In genomic region chr9:138147556-138147955, GRCh38 we compare ENCODE assay signal across 8 cellular contexts.
DNase-seq lines count a peak whose midpoint lies in the region; ATAC-seq, FAIRE-seq and TF ChIP-seq lines count a peak whose summit lies in the region.
"Not testable (repeated sequence)": the region's sequence is repeated elsewhere in the genome, so short reads cannot be mapped to it uniquely, and the experiment has no call there.

No MANE protein-coding gene starts in this region.

- not testable (repeated sequence) for H3K4me1 Mint-ChIP-seq in CD8-positive, alpha-beta T cell (ENCODE audit: low read depth); activated CD4-positive, alpha-beta T cell treated with anti-CD3 and anti-CD28 coated beads, Interleukin-2, amount 10 ng/mL, durations not matched to agents 24 days and 14 days; nephron progenitor cell

- H3K27ac Mint-ChIP-seq in CD8-positive, alpha-beta T cell; activated CD4-positive, alpha-beta T cell treated with anti-CD3 and anti-CD28 coated beads, Interleukin-2, amount 10 ng/mL, durations not matched to agents 24 days and 14 days; nephron progenitor cell: not testable (repeated sequence)

- TF ChIP-seq CTCF in CD8-positive, alpha-beta T cell (IDR thresholded peaks at IDR 0.05) = peak; percentile 19
- TF ChIP-seq CTCF in HEK293 (tag by site-specific recombination; IDR thresholded peaks at IDR 0.05) = peak; percentile 57
- TF ChIP-seq CTCF in bronchial epithelial cell (IDR thresholded peaks at IDR 0.05; ENCODE audit: insufficient read depth, low read length, severe bottlenecking) = peak; percentile 25
- TF ChIP-seq CTCF in nephron progenitor cell (IDR thresholded peaks at IDR 0.05) = peak; percentile 37

- not testable (repeated sequence) for H3K27me3 Mint-ChIP-seq in CD8-positive, alpha-beta T cell (ENCODE audit: low read depth); activated CD4-positive, alpha-beta T cell treated with anti-CD3 and anti-CD28 coated beads, Interleukin-2, amount 10 ng/mL, durations not matched to agents 24 days and 14 days
- H3K27me3 Mint-ChIP-seq in nephron progenitor cell (ENCODE audit: low read depth, poor library complexity) = peaks cover 22% of the 10 kb centered on the region

- H3K4me3 Mint-ChIP-seq in CD8-positive, alpha-beta T cell; activated CD4-positive, alpha-beta T cell treated with anti-CD3 and anti-CD28 coated beads, Interleukin-2, amount 10 ng/mL, durations not matched to agents 24 days and 14 days; nephron progenitor cell: not testable (repeated sequence)

- ATAC-seq in CD8-positive, alpha-beta T cell; left cardiac atrium: not testable (repeated sequence)

- H3K4me1 ChIP-seq in CD8-positive, alpha-beta T cell (ENCODE audit: insufficient read depth, low read length); HEK293 (ENCODE audit: control insufficient read depth, insufficient read depth, low read length): not testable (repeated sequence)

- not testable (repeated sequence) for H3K4me3 ChIP-seq in CD8-positive, alpha-beta T cell (ENCODE audit: low read depth, low read length); bronchial epithelial cell (ENCODE audit: low read depth, low read length)
- peak overlapping the region; percentile 26 for H3K4me3 ChIP-seq in HEK293 (ENCODE audit: low read depth, low read length)

- not testable (repeated sequence) for FAIRE-seq in bronchial epithelial cell (lab: Jason Lieb, UNC)

- intact Hi-C loops in CD8-positive, alpha-beta T cell (cut with DNase I, micrococcal nuclease); activated CD4-positive, alpha-beta T cell treated with anti-CD3 and anti-CD28 coated beads, Interleukin-2, amount 10 ng/mL, durations not matched to agents 24 days and 14 days (cut with micrococcal nuclease); left cardiac atrium (cut with DNase I): not testable (repeated sequence)

- peak in 3 of 7 experiments; percentile 15 to 32 (median 20) for DNase-seq in CD8-positive, alpha-beta T cell
- DNase-seq in NCI-H460 (ENCODE audit: extremely low read depth, low read depth) = peak; percentile 7
- peak; percentile 67 for DNase-seq in activated CD4-positive, alpha-beta T cell treated with anti-CD3 and anti-CD28 coated beads, Interleukin-2, amount 10 ng/mL, durations not matched to agents 24 days and 14 days
- not testable (repeated sequence) for DNase-seq in bronchial epithelial cell (ENCODE audit: low read depth)
- DNase-seq in left cardiac atrium = peak; percentile 78
- peak; percentile 72 for DNase-seq in nephron progenitor cell
- DNase-seq in stimulated activated CD4-positive, alpha-beta T cell treated with anti-CD3 and anti-CD28 coated beads, TNF-alpha, amount 100 ng/mL, for 4 hours (ENCODE audit: low read depth in 3 of 3) = peak in 2 of 3 experiments; percentile 9 to 18

- not testable (repeated sequence) for H3K36me3 ChIP-seq in CD8-positive, alpha-beta T cell (ENCODE audit: insufficient read depth, low read length); HEK293 (ENCODE audit: control insufficient read depth in 2 of 2, insufficient read depth in 1 of 2, low read length in 2 of 2); bronchial epithelial cell (ENCODE audit: control insufficient read depth, insufficient read depth, low read length)

- H3K36me3 Mint-ChIP-seq in CD8-positive, alpha-beta T cell; activated CD4-positive, alpha-beta T cell treated with anti-CD3 and anti-CD28 coated beads, Interleukin-2, amount 10 ng/mL, durations not matched to agents 24 days and 14 days (ENCODE audit: low read depth); nephron progenitor cell (ENCODE audit: low read depth): not testable (repeated sequence)

- H3K27me3 ChIP-seq in CD8-positive, alpha-beta T cell (ENCODE audit: insufficient read depth, low read length); bronchial epithelial cell (ENCODE audit: control insufficient read depth, insufficient read depth, low read length): not testable (repeated sequence)

- H3K27ac ChIP-seq in CD8-positive, alpha-beta T cell (ENCODE audit: low read depth, low read length); HEK293 (ENCODE audit: extremely low read depth, low read depth, low read length): not testable (repeated sequence)

- H3K9me3 ChIP-seq in CD8-positive, alpha-beta T cell (ENCODE audit: low read length); HEK293 (ENCODE audit: control insufficient read depth, insufficient read depth, low read depth, low read length): not testable (repeated sequence)

- CTCF ChIA-PET in CD8-positive, alpha-beta T cell (lab: Charles Lee) = not testable (repeated sequence)
- CTCF ChIA-PET in HEK293 (lab: Yijun Ruan, JAX) = interaction anchor here (0.7 kb wide), 1 partner anchor 74 kb away, joined by 3 read pairs; no protein-coding TSS in a partner anchor

- POLR2A ChIA-PET in CD8-positive, alpha-beta T cell (lab: Charles Lee); HEK293 (lab: Yijun Ruan, JAX): not testable (repeated sequence)

- not testable (repeated sequence) for H3K9me3 Mint-ChIP-seq in CD8-positive, alpha-beta T cell; activated CD4-positive, alpha-beta T cell treated with anti-CD3 and anti-CD28 coated beads, Interleukin-2, amount 10 ng/mL, durations not matched to agents 24 days and 14 days; nephron progenitor cell

TF ChIP-seq in HEK293, 187 proteins besides CTCF, POLR2A, EP300 and RAD21 (continues in another document):
- TF ChIP-seq ZSCAN30 (tag by site-specific recombination; IDR thresholded peaks at IDR 0.05) (0 out of 2 replicates have a peak, but pooled peaks have one; percentile 38), ZBTB26 (tag by site-specific recombination; optimal IDR thresholded peaks at IDR 0.05) (peak; percentile 81), ZNF335 (tag by site-specific recombination; conservative IDR thresholded peaks at IDR 0.05) (0 out of 2 replicates have a peak, but pooled peaks have one; percentile 19), ZNF423 (tag by site-specific recombination; IDR thresholded peaks at IDR 0.05) (0 out of 2 replicates have a peak, but pooled peaks have one; percentile 27), PATZ1 (tag by site-specific recombination; IDR thresholded peaks at IDR 0.05) (0 out of 2 replicates have a peak, but pooled peaks have one; percentile 27), PRDM10 (tag by site-specific recombination; IDR thresholded peaks at IDR 0.05) (0 out of 2 replicates have a peak, but pooled peaks have one; percentile 42)
